8 cellular contexts compared by ENCODE assay signal in genomic region chr4:183397741-183398297, GRCh38. TPM values are rescaled to one million over a fixed set of nuclear protein-coding genes. Genes with fewer than 3 reads are reported as not detected.
A peak's percentile ranks its signal among the peaks of the same experiment; 100 is the strongest.
DNase-seq lines count a peak whose midpoint lies in the region; ATAC-seq and TF ChIP-seq lines count a peak whose summit lies in the region.

No MANE protein-coding gene starts in this region.

- no peaks in the 10 kb centered on the region for H3K9me3 Mint-ChIP-seq in naive thymus-derived CD8-positive, alpha-beta T cell

- no peak for ATAC-seq in naive thymus-derived CD8-positive, alpha-beta T cell
- no peak for ATAC-seq in HG03159 (IDR thresholded peaks at IDR 0.05; ENCODE audit: unreplicated experiment)
- no peak for ATAC-seq in HG02938 (IDR thresholded peaks at IDR 0.05; ENCODE audit: unreplicated experiment)

- H3K27ac Mint-ChIP-seq in naive thymus-derived CD8-positive, alpha-beta T cell: peak overlapping the region in 5 of 10 donors; percentile 3 to 89 (median 66)

- no peaks in the 10 kb centered on the region for H3K36me3 Mint-ChIP-seq in naive thymus-derived CD8-positive, alpha-beta T cell

- H3K36me3 ChIP-seq in A673 (ENCODE audit: insufficient read depth, low read length, poor library complexity, severe bottlenecking) (no peaks in the 10 kb centered on the region), HUES64 (ENCODE audit: insufficient read depth, low read length) (no peaks in the 10 kb centered on the region), breast epithelium (no peaks in the 10 kb centered on the region)

- TF ChIP-seq CTCF in A673 (conservative IDR thresholded peaks at IDR 0.05; ENCODE audit: low read depth, low read length): no peak
- no peak for TF ChIP-seq CTCF in breast epithelium (IDR thresholded peaks at IDR 0.05)

- intact Hi-C loops in A673 (cut with micrococcal nuclease; ENCODE audit: unreplicated experiment) (loop anchor here (2.0 to 5.0 kb wide), 2 partner anchors 61 to 135 kb away; no protein-coding TSS in a partner anchor), breast epithelium (cut with DNase I; ENCODE audit: low total_unique reads) (no loop called here)

- no peak for TF ChIP-seq POLR2A in breast epithelium (IDR thresholded peaks at IDR 0.05)

- 87% methylated on average over 14 of the region's 14 CpGs for WGBS in HUES64

- POLR2A ChIA-PET in A673 (lab: Charles Lee; ENCODE audit: low non-redundant PET): no interaction called here
- POLR2A ChIA-PET in naive thymus-derived CD8-positive, alpha-beta T cell (lab: Charles Lee): interaction anchor here (0.9 to 3.2 kb wide), 2 partner anchors 9 to 46 kb away, joined by 3 to 15 read pairs; partner anchors contain the start of gene CDKN2AIP

- peaks cover 0 to 5% (median 0%) of the 10 kb centered on the region in 5 donors for H3K27me3 Mint-ChIP-seq in naive thymus-derived CD8-positive, alpha-beta T cell

- no TSS peak for BruUV-seq in A673 (replicated peaks; lab: Mats Ljungman, UMichigan)

- no peak overlapping the region for H3K4me3 ChIP-seq in A673 (ENCODE audit: low read depth, low read length, poor library complexity, severe bottlenecking)
- peak overlapping the region; percentile 51; the same call in 1 of the 2 replicates for H3K4me3 ChIP-seq in HUES64 (ENCODE audit: low read length)
- peak overlapping the region; percentile 47 to 80 (median 59) for H3K4me3 ChIP-seq in breast epithelium

- peaks cover 40% of the 10 kb centered on the region for H3K4me1 ChIP-seq in A673 (ENCODE audit: insufficient read depth, low read length, poor library complexity, severe bottlenecking)
- 0 out of 2 replicates have a peak, but pooled peaks cover 4% of the 10 kb centered on the region for H3K4me1 ChIP-seq in HUES64 (ENCODE audit: insufficient read depth, low read length)
- no peaks in the 10 kb centered on the region for H3K4me1 ChIP-seq in breast epithelium

- H3K4me3 Mint-ChIP-seq in naive thymus-derived CD8-positive, alpha-beta T cell: peak overlapping the region; percentile 78 to 95 (median 90)

- CTCF ChIA-PET in A673 (lab: Charles Lee): interaction anchor here (1.3 kb wide), 1 partner anchor 81 kb away, joined by 3 read pairs; no protein-coding TSS in a partner anchor

- H3K27me3 ChIP-seq in A673 (replicated peaks; ENCODE audit: insufficient read depth, low read depth, low read length, poor library complexity) (no peaks in the 10 kb centered on the region), HUES64 (ENCODE audit: insufficient read depth, low read length) (peaks cover 13% of the 10 kb centered on the region), breast epithelium (no peaks in the 10 kb centered on the region)

- peaks cover 18 to 32% (median 25%) of the 10 kb centered on the region in 4 donors for H3K4me1 Mint-ChIP-seq in naive thymus-derived CD8-positive, alpha-beta T cell

- H3K9me3 ChIP-seq in A673 (ENCODE audit: low read depth, low read length, poor library complexity, severe bottlenecking) (no peaks in the 10 kb centered on the region), HUES64 (ENCODE audit: insufficient read depth, low read depth, low read length) (no peaks in the 10 kb centered on the region), breast epithelium (no peaks in the 10 kb centered on the region)

- DNase-seq in A673 (ENCODE audit: low spot score): no peak
- DNase-seq in breast epithelium (ENCODE audit: low spot score in 2 of 2): no peak
- DNase-seq in naive thymus-derived CD8-positive, alpha-beta T cell: no peak
- no peak for DNase-seq in NOMO-1 treated with dmso at 0.1 percent for 144 hours (lab: John Stamatoyannopoulos, UW; ENCODE audit: unreplicated experiment)
- no peak for DNase-seq in NCI-H510A treated with DMSO at 0.1 percent for 48 hours (lab: John Stamatoyannopoulos, UW)

- peak overlapping the region; percentile 62; the same call in 1 of the 2 replicates for H3K9ac ChIP-seq in HUES64 (ENCODE audit: low read depth, low read length)

- H3K27ac ChIP-seq in A673 (ENCODE audit: low read depth, low read length, poor library complexity, severe bottlenecking) (peak overlapping the region; percentile 88), HUES64 (ENCODE audit: low read depth, low read length) (no peak overlapping the region), breast epithelium (no peak overlapping the region)

RNA-seq across cellular contexts. Expression of gene CDKN2AIP, which starts 46.6 kb away (rescaled TPM):
- total RNA-seq in A673 (2021): 20.6 and 21.9 TPM in 2 replicates
- 19.7 TPM for polyA plus RNA-seq in HUES64 (2013, experiment 1 of 2)
- polyA plus RNA-seq in HUES64 (2013, experiment 2 of 2): 20.5 TPM
- 10 to 100 TPM; 22.2 to 37.3 (median 23.3) TPM for total RNA-seq in breast epithelium
- 10 to 100 TPM; 69.9 to 78.2 TPM for total RNA-seq in naive thymus-derived CD8-positive, alpha-beta T cell
- 10 to 100 TPM; 28.2 to 45.4 (median 30.9) TPM for polyA plus RNA-seq in naive thymus-derived CD8-positive, alpha-beta T cell
